11 cellular contexts compared by ENCODE assay signal in genomic region chr12:93060071-93060665, GRCh38.
DNase-seq lines count a peak whose midpoint lies in the region; ATAC-seq, FAIRE-seq and TF ChIP-seq lines count a peak whose summit lies in the region.
"Had no signal": no experiment of that assay in that cellular context is flagged by ENCODE, and none has a peak within 500 bp of the region (broad histone marks: within the 10 kb centered on the region; RNA-seq: fewer than 3 reads in every experiment).

No MANE protein-coding gene starts in this region.

- no peaks in the 10 kb centered on the region for H3K36me3 Mint-ChIP-seq in MCF 10A (ENCODE audit: insufficient read depth, unreplicated experiment)

- TF ChIP-seq CTCF in OCI-LY3 (IDR thresholded peaks at IDR 0.05; ENCODE audit: low read depth, low read length), result no peak
- no peak for TF ChIP-seq CTCF in MCF 10A (IDR thresholded peaks at IDR 0.05; ENCODE audit: unreplicated experiment)
- no peak for TF ChIP-seq CTCF in spleen (IDR thresholded peaks at IDR 0.05 in 8 of 11, conservative IDR thresholded peaks at IDR 0.05 in 3 of 11)
- no peak for TF ChIP-seq CTCF in kidney (IDR thresholded peaks at IDR 0.05; ENCODE audit: borderline replicate concordance, extremely low read depth, insufficient read depth)

- peaks cover 28% of the 10 kb centered on the region for H3K4me1 ChIP-seq in OCI-LY3 (ENCODE audit: low read length)
- H3K4me1 ChIP-seq in spleen, result peaks cover 0 to 24% (median 13%) of the 10 kb centered on the region in 6 donors
- no peaks in the 10 kb centered on the region for H3K4me1 ChIP-seq in kidney (ENCODE audit: control insufficient read depth in 1 of 2, insufficient read depth in 1 of 2, low read depth in 1 of 2, low read length in 2 of 2)

- no peaks in the 10 kb centered on the region for H3K79me2 ChIP-seq in OCI-LY3 (ENCODE audit: low read length)

- H3K27ac ChIP-seq in OCI-LY3 (ENCODE audit: low read length) (peak overlapping the region; percentile 6; the same call in 1 of the 2 replicates), spleen (peak overlapping the region in 4 of 8 donors; percentile 5 to 59 (median 26)), kidney (ENCODE audit: low read depth in 2 of 2, low read length in 2 of 2) (no peak overlapping the region)
- H3K27ac ChIP-seq: HL-60, RWPE1 had no signal

- H3K9ac ChIP-seq in OCI-LY3 (ENCODE audit: low read length), result no peak overlapping the region
- no peak overlapping the region for H3K9ac ChIP-seq in kidney (ENCODE audit: low read length in 2 of 2)

- TF ChIP-seq POLR2A in spleen (IDR thresholded peaks at IDR 0.05), result no peak

- H3K36me3 ChIP-seq in OCI-LY3 (replicated peaks; ENCODE audit: low read depth, low read length) (no peaks in the 10 kb centered on the region), spleen (no peaks in the 10 kb centered on the region), kidney (ENCODE audit: control insufficient read depth in 1 of 2, insufficient read depth in 2 of 2, low read length in 2 of 2) (no peaks in the 10 kb centered on the region)

- H3K9me3 Mint-ChIP-seq in MCF 10A (ENCODE audit: unreplicated experiment), result no peaks in the 10 kb centered on the region
- H3K9me3 Mint-ChIP-seq: nephron progenitor cell had no signal

- H3K9me3 ChIP-seq in OCI-LY3 (ENCODE audit: insufficient read depth, low read length) (peaks cover 5% of the 10 kb centered on the region; the same call in 1 of the 2 replicates), spleen (no peaks in the 10 kb centered on the region), kidney (ENCODE audit: control insufficient read depth in 1 of 2, low read length in 2 of 2) (no peaks in the 10 kb centered on the region)

- intact Hi-C loops in MCF 10A (cut with micrococcal nuclease) (no loop called here), spleen (cut with DNase I; ENCODE audit: low total_unique reads) (no loop called here), kidney (cut with DNase I) (no loop called here)

- no peak overlapping the region for H3K4me3 Mint-ChIP-seq in MCF 10A (ENCODE audit: unreplicated experiment)
- H3K4me3 Mint-ChIP-seq: nephron progenitor cell had no signal

- H2AFZ ChIP-seq in OCI-LY3 (ENCODE audit: low read depth, low read length), result no peak overlapping the region

- H3K27me3 Mint-ChIP-seq in MCF 10A (ENCODE audit: insufficient read depth, unreplicated experiment), result no peaks in the 10 kb centered on the region

- no TSS peak for BruUV-seq in MCF 10A (replicated peaks; lab: Mats Ljungman, UMichigan)

- H3K27ac Mint-ChIP-seq in MCF 10A (ENCODE audit: low read depth, unreplicated experiment), result no peak overlapping the region
- H3K27ac Mint-ChIP-seq: nephron progenitor cell had no signal

- CTCF ChIA-PET in MCF 10A (lab: Yijun Ruan, JAX), result no interaction called here

- FAIRE-seq in kidney (lab: Jason Lieb, UNC), result no peak

- no peaks in the 10 kb centered on the region for H4K20me1 ChIP-seq in OCI-LY3 (ENCODE audit: insufficient read depth, low read length)

- peaks cover 88% of the 10 kb centered on the region for H3K27me3 ChIP-seq in OCI-LY3 (ENCODE audit: low read depth, low read length)
- H3K27me3 ChIP-seq in spleen (replicated peaks in 1 of 7), result peaks cover 0 to 12% (median 0%) of the 10 kb centered on the region in 7 donors

- POLR2A ChIA-PET in MCF 10A (lab: Yijun Ruan, JAX), result no interaction called here

- H3K4me3 ChIP-seq in OCI-LY3 (ENCODE audit: low read length), result peak overlapping the region; percentile 56
- H3K4me3 ChIP-seq in spleen, result no peak overlapping the region
- H3K4me3 ChIP-seq in kidney (ENCODE audit: low read length in 2 of 2), result no peak overlapping the region

- WGBS in spleen, 5 donors, result 34 to 56% (median 49%) methylated on average over 3 of the region's 3 CpGs

- peak overlapping the region; percentile 83 for H3K4me2 ChIP-seq in OCI-LY3 (ENCODE audit: low read length)

- DNase-seq in CD1c-positive myeloid dendritic cell (ENCODE audit: extremely low spot score) (peak; percentile 39), GM19240 (ENCODE audit: insufficient read length, low spot score) (peak; percentile 23), HUDEP-2 (lab: John Stamatoyannopoulos, UW; ENCODE audit: unreplicated experiment in 76 of 76) (no peak), MCF 10A (ENCODE audit: unreplicated experiment) (no peak), spleen (no peak), kidney (no peak)
- DNase-seq: nephron progenitor cell had no signal

- peak; percentile 96 for ATAC-seq in HG02973 (IDR thresholded peaks at IDR 0.05; ENCODE audit: unreplicated experiment)

- no peaks in the 10 kb centered on the region for H3K4me1 Mint-ChIP-seq in MCF 10A (ENCODE audit: insufficient read depth, unreplicated experiment)

Comparison
In these comparisons a context has a peak if more than half of its experiments do, and no peak if none do; other contexts are left out.
1. DNase-seq: peak in CD1c-positive myeloid dendritic cell (single experiment) and GM19240 (single experiment); none in HUDEP-2 (0 of 76), MCF 10A (single experiment), spleen (single experiment) and kidney (single experiment).